1 cellular context compared by ENCODE assay signal in the genomic region with DNA sequence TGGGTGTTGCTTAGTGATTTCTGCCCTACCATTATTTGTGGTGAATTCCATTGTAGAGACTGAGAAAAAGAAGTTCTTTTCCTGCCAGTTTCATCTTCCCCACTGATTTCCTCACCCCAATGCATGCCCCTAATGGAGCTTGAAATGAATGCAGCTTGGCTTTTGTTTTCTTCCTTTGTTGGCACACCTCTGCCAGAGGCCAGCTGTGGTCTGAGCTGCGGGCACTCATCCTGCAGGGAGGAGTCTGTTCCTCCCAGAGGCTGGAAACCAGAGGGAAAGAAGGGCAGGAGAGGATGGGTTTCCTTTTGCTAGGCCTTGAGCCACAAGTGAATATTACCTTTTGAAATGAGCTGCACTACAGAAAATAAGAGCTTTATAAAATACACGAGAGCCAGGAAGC.
TF ChIP-seq lines count a peak whose summit lies in the region.

No MANE protein-coding gene starts in this region.

TF ChIP-seq in GM23338, 12 proteins besides CTCF, POLR2A, EP300 and RAD21 (continued from another document):
- TF ChIP-seq, protein P1, sequence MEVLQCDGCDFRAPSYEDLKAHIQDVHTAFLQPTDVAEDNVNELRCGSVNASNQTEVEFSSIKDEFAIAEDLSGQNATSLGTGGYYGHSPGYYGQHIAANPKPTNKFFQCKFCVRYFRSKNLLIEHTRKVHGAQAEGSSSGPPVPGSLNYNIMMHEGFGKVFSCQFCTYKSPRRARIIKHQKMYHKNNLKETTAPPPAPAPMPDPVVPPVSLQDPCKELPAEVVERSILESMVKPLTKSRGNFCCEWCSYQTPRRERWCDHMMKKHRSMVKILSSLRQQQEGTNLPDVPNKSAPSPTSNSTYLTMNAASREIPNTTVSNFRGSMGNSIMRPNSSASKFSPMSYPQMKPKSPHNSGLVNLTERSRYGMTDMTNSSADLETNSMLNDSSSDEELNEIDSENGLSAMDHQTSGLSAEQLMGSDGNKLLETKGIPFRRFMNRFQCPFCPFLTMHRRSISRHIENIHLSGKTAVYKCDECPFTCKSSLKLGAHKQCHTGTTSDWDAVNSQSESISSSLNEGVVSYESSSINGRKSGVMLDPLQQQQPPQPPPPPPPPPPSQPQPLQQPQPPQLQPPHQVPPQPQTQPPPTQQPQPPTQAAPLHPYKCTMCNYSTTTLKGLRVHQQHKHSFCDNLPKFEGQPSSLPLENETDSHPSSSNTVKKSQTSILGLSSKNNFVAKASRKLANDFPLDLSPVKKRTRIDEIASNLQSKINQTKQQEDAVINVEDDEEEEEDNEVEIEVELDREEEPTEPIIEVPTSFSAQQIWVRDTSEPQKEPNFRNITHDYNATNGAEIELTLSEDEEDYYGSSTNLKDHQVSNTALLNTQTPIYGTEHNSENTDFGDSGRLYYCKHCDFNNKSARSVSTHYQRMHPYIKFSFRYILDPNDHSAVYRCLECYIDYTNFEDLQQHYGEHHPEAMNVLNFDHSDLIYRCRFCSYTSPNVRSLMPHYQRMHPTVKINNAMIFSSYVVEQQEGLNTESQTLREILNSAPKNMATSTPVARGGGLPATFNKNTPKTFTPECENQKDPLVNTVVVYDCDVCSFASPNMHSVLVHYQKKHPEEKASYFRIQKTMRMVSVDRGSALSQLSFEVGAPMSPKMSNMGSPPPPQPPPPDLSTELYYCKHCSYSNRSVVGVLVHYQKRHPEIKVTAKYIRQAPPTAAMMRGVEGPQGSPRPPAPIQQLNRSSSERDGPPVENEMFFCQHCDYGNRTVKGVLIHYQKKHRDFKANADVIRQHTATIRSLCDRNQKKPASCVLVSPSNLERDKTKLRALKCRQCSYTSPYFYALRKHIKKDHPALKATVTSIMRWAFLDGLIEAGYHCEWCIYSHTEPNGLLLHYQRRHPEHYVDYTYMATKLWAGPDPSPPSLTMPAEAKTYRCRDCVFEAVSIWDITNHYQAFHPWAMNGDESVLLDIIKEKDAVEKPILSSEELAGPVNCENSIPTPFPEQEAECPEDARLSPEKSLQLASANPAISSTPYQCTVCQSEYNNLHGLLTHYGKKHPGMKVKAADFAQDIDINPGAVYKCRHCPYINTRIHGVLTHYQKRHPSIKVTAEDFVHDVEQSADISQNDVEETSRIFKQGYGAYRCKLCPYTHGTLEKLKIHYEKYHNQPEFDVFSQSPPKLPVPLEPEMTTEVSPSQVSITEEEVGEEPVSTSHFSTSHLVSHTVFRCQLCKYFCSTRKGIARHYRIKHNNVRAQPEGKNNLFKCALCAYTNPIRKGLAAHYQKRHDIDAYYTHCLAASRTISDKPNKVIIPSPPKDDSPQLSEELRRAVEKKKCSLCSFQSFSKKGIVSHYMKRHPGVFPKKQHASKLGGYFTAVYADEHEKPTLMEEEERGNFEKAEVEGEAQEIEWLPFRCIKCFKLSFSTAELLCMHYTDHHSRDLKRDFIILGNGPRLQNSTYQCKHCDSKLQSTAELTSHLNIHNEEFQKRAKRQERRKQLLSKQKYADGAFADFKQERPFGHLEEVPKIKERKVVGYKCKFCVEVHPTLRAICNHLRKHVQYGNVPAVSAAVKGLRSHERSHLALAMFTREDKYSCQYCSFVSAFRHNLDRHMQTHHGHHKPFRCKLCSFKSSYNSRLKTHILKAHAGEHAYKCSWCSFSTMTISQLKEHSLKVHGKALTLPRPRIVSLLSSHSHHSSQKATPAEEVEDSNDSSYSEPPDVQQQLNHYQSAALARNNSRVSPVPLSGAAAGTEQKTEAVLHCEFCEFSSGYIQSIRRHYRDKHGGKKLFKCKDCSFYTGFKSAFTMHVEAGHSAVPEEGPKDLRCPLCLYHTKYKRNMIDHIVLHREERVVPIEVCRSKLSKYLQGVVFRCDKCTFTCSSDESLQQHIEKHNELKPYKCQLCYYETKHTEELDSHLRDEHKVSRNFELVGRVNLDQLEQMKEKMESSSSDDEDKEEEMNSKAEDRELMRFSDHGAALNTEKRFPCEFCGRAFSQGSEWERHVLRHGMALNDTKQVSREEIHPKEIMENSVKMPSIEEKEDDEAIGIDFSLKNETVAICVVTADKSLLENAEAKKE (CRISPR knock-in tag; IDR thresholded peaks at IDR 0.05): no peak
